In the genomic region with DNA sequence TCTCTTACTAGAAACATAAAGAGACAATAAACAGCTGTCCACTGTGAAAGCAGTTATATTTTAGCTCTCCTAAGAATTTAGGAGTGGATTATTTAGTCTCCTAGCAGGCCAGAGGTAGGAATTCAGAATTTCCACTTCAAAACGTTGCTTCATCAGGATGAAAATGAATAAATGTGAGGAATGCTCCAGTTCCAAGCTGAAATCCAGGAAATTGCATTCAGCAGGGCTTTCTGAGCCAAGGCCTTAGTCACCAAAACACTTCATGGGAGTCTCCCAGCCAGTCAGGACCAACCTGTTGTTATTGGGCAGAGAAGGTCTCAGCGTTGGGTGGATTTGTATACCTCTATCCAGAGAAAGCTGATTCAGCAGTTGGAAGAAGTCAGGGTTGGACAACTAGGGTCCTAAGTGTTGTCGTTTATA, we compare ENCODE assay signal across 13 cellular contexts.
DNase-seq lines count a peak whose midpoint lies in the region; ATAC-seq and TF ChIP-seq lines count a peak whose summit lies in the region.
"Had no signal": no experiment of that assay in that cellular context is flagged by ENCODE, and none has a peak within 500 bp of the region (broad histone marks: within the 10 kb centered on the region; RNA-seq: fewer than 3 reads in every experiment).

No MANE protein-coding gene starts in this region.

- TF ChIP-seq CTCF in astrocyte of the spinal cord (IDR thresholded peaks at IDR 0.05; ENCODE audit: low read depth, low read length), result no peak
- no peak for TF ChIP-seq CTCF in left ventricle myocardium inferior (IDR thresholded peaks at IDR 0.05; ENCODE audit: borderline replicate concordance)
- TF ChIP-seq CTCF in gastrocnemius medialis (IDR thresholded peaks at IDR 0.05 in 4 of 5, conservative IDR thresholded peaks at IDR 0.05 in 1 of 5), result no peak
- TF ChIP-seq CTCF in Caco-2 (IDR thresholded peaks at IDR 0.05; ENCODE audit: insufficient read depth in 1 of 2, low read depth in 1 of 2, low read length in 1 of 2, severe bottlenecking in 1 of 2, unreplicated experiment in 1 of 2), result no peak
- no peak for TF ChIP-seq CTCF in CD4-positive, alpha-beta T cell (IDR thresholded peaks at IDR 0.05)

- no peak overlapping the region for H3K4me3 Mint-ChIP-seq in activated CD8-positive, alpha-beta memory T cell treated with anti-CD3 and anti-CD28 coated beads, Interleukin-2, amount 10 ng/mL, durations not matched to agents 7 days and 5 days
- H3K4me3 Mint-ChIP-seq in Caco-2 (ENCODE audit: unreplicated experiment), result no peak overlapping the region
- H3K4me3 Mint-ChIP-seq in CD4-positive, alpha-beta T cell, result no peak overlapping the region
- no peak overlapping the region for H3K4me3 Mint-ChIP-seq in activated T-cell treated with anti-CD3 and anti-CD28 coated beads, Interleukin-2, amount 50 U/mL, for 24 hours
- H3K4me3 Mint-ChIP-seq: activated CD4-positive, alpha-beta memory T cell treated with anti-CD3 and anti-CD28 coated beads for 36 hours had no signal

- no TSS peak for BruUV-seq in Caco-2 (replicated peaks; lab: Mats Ljungman, UMichigan)

- intact Hi-C loops in left ventricle myocardium inferior (cut with micrococcal nuclease), result no loop called here
- intact Hi-C loops in gastrocnemius medialis (cut with DNase I; ENCODE audit: low total_unique reads), result no loop called here
- intact Hi-C loops in Caco-2 (cut with micrococcal nuclease; ENCODE audit: unreplicated experiment), result no loop called here
- intact Hi-C loops in CD4-positive, alpha-beta T cell (cut with DNase I, micrococcal nuclease), result no loop called here

- peak overlapping the region; percentile 48 for H3K27ac ChIP-seq in left ventricle myocardium inferior (replicated peaks)
- H3K27ac ChIP-seq in gastrocnemius medialis, result no peak overlapping the region
- no peak overlapping the region for H3K27ac ChIP-seq in CD4-positive, alpha-beta T cell (ENCODE audit: low read depth, low read length)
- H3K27ac ChIP-seq: body of pancreas, SK-N-MC had no signal

- H3K9me3 Mint-ChIP-seq in activated CD8-positive, alpha-beta memory T cell treated with anti-CD3 and anti-CD28 coated beads, Interleukin-2, amount 10 ng/mL, durations not matched to agents 7 days and 5 days (ENCODE audit: low read depth), result peaks cover 4% of the 10 kb centered on the region
- H3K9me3 Mint-ChIP-seq in Caco-2 (ENCODE audit: unreplicated experiment), result no peaks in the 10 kb centered on the region
- H3K9me3 Mint-ChIP-seq in CD4-positive, alpha-beta T cell, result peaks cover 4% of the 10 kb centered on the region
- peaks cover 6% of the 10 kb centered on the region for H3K9me3 Mint-ChIP-seq in activated T-cell treated with anti-CD3 and anti-CD28 coated beads, Interleukin-2, amount 50 U/mL, for 24 hours

- POLR2A ChIA-PET in Caco-2 (lab: Charles Lee), result no interaction called here
- POLR2A ChIA-PET in CD4-positive, alpha-beta T cell (lab: Charles Lee), result no interaction called here

- H3K36me3 ChIP-seq in left ventricle myocardium inferior (no peaks in the 10 kb centered on the region), gastrocnemius medialis (no peaks in the 10 kb centered on the region), Caco-2 (ENCODE audit: control insufficient read depth, insufficient read depth, low read length) (no peaks in the 10 kb centered on the region)

- H3K4me1 ChIP-seq in left ventricle myocardium inferior (no peaks in the 10 kb centered on the region), gastrocnemius medialis (no peaks in the 10 kb centered on the region), Caco-2 (no peaks in the 10 kb centered on the region)
- H3K4me1 ChIP-seq: body of pancreas had no signal

- H3K27ac Mint-ChIP-seq in activated CD8-positive, alpha-beta memory T cell treated with anti-CD3 and anti-CD28 coated beads, Interleukin-2, amount 10 ng/mL, durations not matched to agents 7 days and 5 days, result no peak overlapping the region
- H3K27ac Mint-ChIP-seq in Caco-2 (ENCODE audit: unreplicated experiment), result no peak overlapping the region
- H3K27ac Mint-ChIP-seq in CD4-positive, alpha-beta T cell, result no peak overlapping the region
- H3K27ac Mint-ChIP-seq in activated T-cell treated with anti-CD3 and anti-CD28 coated beads, Interleukin-2, amount 50 U/mL, for 24 hours, result no peak overlapping the region
- H3K27ac Mint-ChIP-seq: activated CD4-positive, alpha-beta memory T cell treated with anti-CD3 and anti-CD28 coated beads for 36 hours had no signal

- H3K27me3 ChIP-seq in left ventricle myocardium inferior (ENCODE audit: low read depth), result no peaks in the 10 kb centered on the region
- H3K27me3 ChIP-seq in gastrocnemius medialis, result no peaks in the 10 kb centered on the region
- no peaks in the 10 kb centered on the region for H3K27me3 ChIP-seq in Caco-2 (replicated peaks; ENCODE audit: control insufficient read depth, insufficient read depth, low read length)
- no peaks in the 10 kb centered on the region for H3K27me3 ChIP-seq in CD4-positive, alpha-beta T cell (ENCODE audit: control insufficient read depth, insufficient read depth, low read length)
- H3K27me3 ChIP-seq: body of pancreas had no signal

- H3K36me3 Mint-ChIP-seq in activated CD8-positive, alpha-beta memory T cell treated with anti-CD3 and anti-CD28 coated beads, Interleukin-2, amount 10 ng/mL, durations not matched to agents 7 days and 5 days, result no peaks in the 10 kb centered on the region
- H3K36me3 Mint-ChIP-seq in Caco-2 (ENCODE audit: insufficient read depth, unreplicated experiment), result no peaks in the 10 kb centered on the region
- H3K36me3 Mint-ChIP-seq in CD4-positive, alpha-beta T cell (ENCODE audit: low read depth), result no peaks in the 10 kb centered on the region
- H3K36me3 Mint-ChIP-seq in activated T-cell treated with anti-CD3 and anti-CD28 coated beads, Interleukin-2, amount 50 U/mL, for 24 hours (ENCODE audit: low read depth), result no peaks in the 10 kb centered on the region
- H3K36me3 Mint-ChIP-seq: activated CD4-positive, alpha-beta memory T cell treated with anti-CD3 and anti-CD28 coated beads for 36 hours had no signal

- peaks cover 8% of the 10 kb centered on the region for H3K9me3 ChIP-seq in left ventricle myocardium inferior (replicated peaks)
- H3K9me3 ChIP-seq in gastrocnemius medialis, result no peaks in the 10 kb centered on the region
- no peaks in the 10 kb centered on the region for H3K9me3 ChIP-seq in Caco-2
- no peaks in the 10 kb centered on the region for H3K9me3 ChIP-seq in CD4-positive, alpha-beta T cell (ENCODE audit: control insufficient read depth, low read length)
- H3K9me3 ChIP-seq: body of pancreas had no signal

- DNase-seq in GM03348 (ENCODE audit: low spot score), result peak; percentile 30
- DNase-seq in astrocyte of the spinal cord (ENCODE audit: low read depth, low spot score), result peak; percentile 89
- no peak for DNase-seq in left ventricle myocardium inferior
- DNase-seq in gastrocnemius medialis, result peak; percentile 8 to 16
- no peak for DNase-seq in activated CD8-positive, alpha-beta memory T cell treated with anti-CD3 and anti-CD28 coated beads, Interleukin-2, amount 10 ng/mL, durations not matched to agents 7 days and 5 days
- no peak for DNase-seq in Caco-2
- no peak for DNase-seq in CD4-positive, alpha-beta T cell
- DNase-seq in activated T-cell treated with anti-CD3 and anti-CD28 coated beads, Interleukin-2, amount 50 U/mL, for 24 hours, result no peak
- DNase-seq: activated CD4-positive, alpha-beta memory T cell treated with anti-CD3 and anti-CD28 coated beads for 36 hours; NCI-H2081; small intestine had no signal

- no peak for TF ChIP-seq POLR2A in gastrocnemius medialis (IDR thresholded peaks at IDR 0.05)

- H3K4me3 ChIP-seq in astrocyte of the spinal cord (ENCODE audit: low read depth, low read length), result no peak overlapping the region
- no peak overlapping the region for H3K4me3 ChIP-seq in left ventricle myocardium inferior
- no peak overlapping the region for H3K4me3 ChIP-seq in gastrocnemius medialis
- H3K4me3 ChIP-seq in Caco-2 (ENCODE audit: low read depth, low read length), result no peak overlapping the region
- H3K4me3 ChIP-seq: body of pancreas, SK-N-MC had no signal

- no peaks in the 10 kb centered on the region for H3K4me1 Mint-ChIP-seq in activated CD8-positive, alpha-beta memory T cell treated with anti-CD3 and anti-CD28 coated beads, Interleukin-2, amount 10 ng/mL, durations not matched to agents 7 days and 5 days
- H3K4me1 Mint-ChIP-seq in Caco-2 (ENCODE audit: low read depth, unreplicated experiment), result no peaks in the 10 kb centered on the region
- H3K4me1 Mint-ChIP-seq in CD4-positive, alpha-beta T cell (ENCODE audit: low read depth), result no peaks in the 10 kb centered on the region
- H3K4me1 Mint-ChIP-seq in activated T-cell treated with anti-CD3 and anti-CD28 coated beads, Interleukin-2, amount 50 U/mL, for 24 hours (ENCODE audit: low read depth), result no peaks in the 10 kb centered on the region

- no peaks in the 10 kb centered on the region for H3K27me3 Mint-ChIP-seq in activated CD8-positive, alpha-beta memory T cell treated with anti-CD3 and anti-CD28 coated beads, Interleukin-2, amount 10 ng/mL, durations not matched to agents 7 days and 5 days
- H3K27me3 Mint-ChIP-seq in Caco-2 (ENCODE audit: insufficient read depth, unreplicated experiment), result no peaks in the 10 kb centered on the region
- no peaks in the 10 kb centered on the region for H3K27me3 Mint-ChIP-seq in CD4-positive, alpha-beta T cell
- H3K27me3 Mint-ChIP-seq in activated T-cell treated with anti-CD3 and anti-CD28 coated beads, Interleukin-2, amount 50 U/mL, for 24 hours, result no peaks in the 10 kb centered on the region
- H3K27me3 Mint-ChIP-seq: activated CD4-positive, alpha-beta memory T cell treated with anti-CD3 and anti-CD28 coated beads for 36 hours had no signal

- CTCF ChIA-PET in activated CD8-positive, alpha-beta memory T cell treated with anti-CD3 and anti-CD28 coated beads, Interleukin-2, amount 10 ng/mL, durations not matched to agents 7 days and 5 days (lab: Charles Lee), result no interaction called here
- CTCF ChIA-PET in Caco-2 (lab: Charles Lee), result no interaction called here
- CTCF ChIA-PET in CD4-positive, alpha-beta T cell (lab: Charles Lee), result no interaction called here

- in situ Hi-C loops in astrocyte of the spinal cord (cut with HindIII; ENCODE audit: low sequenced_read_pairs) (no loop called here), gastrocnemius medialis (cut with MboI; ENCODE audit: low sequenced_read_pairs in 4 of 4) (no loop called here)

- ATAC-seq in gastrocnemius medialis, result peak in 1 of 2 donors; percentile 60
- ATAC-seq in activated CD8-positive, alpha-beta memory T cell treated with anti-CD3 and anti-CD28 coated beads, Interleukin-2, amount 10 ng/mL, durations not matched to agents 7 days and 5 days, result no peak
- no peak for ATAC-seq in CD4-positive, alpha-beta T cell (ENCODE audit: poor library complexity)
- ATAC-seq: body of pancreas had no signal

Comparison
In these comparisons a context has a peak if more than half of its experiments do, and no peak if none do; other contexts are left out.
1. DNase-seq: peak in GM03348 (single experiment), astrocyte of the spinal cord (single experiment) and gastrocnemius medialis (2 of 2); none in left ventricle myocardium inferior (single experiment), activated CD8-positive, alpha-beta memory T cell treated with anti-CD3 and anti-CD28 coated beads, Interleukin-2, amount 10 ng/mL, durations not matched to agents 7 days and 5 days (single experiment), Caco-2 (0 of 2), CD4-positive, alpha-beta T cell (0 of 10) and activated T-cell treated with anti-CD3 and anti-CD28 coated beads, Interleukin-2, amount 50 U/mL, for 24 hours (single experiment).